Comparison of ENCODE assay signal across 8 cellular contexts in the genomic region with DNA sequence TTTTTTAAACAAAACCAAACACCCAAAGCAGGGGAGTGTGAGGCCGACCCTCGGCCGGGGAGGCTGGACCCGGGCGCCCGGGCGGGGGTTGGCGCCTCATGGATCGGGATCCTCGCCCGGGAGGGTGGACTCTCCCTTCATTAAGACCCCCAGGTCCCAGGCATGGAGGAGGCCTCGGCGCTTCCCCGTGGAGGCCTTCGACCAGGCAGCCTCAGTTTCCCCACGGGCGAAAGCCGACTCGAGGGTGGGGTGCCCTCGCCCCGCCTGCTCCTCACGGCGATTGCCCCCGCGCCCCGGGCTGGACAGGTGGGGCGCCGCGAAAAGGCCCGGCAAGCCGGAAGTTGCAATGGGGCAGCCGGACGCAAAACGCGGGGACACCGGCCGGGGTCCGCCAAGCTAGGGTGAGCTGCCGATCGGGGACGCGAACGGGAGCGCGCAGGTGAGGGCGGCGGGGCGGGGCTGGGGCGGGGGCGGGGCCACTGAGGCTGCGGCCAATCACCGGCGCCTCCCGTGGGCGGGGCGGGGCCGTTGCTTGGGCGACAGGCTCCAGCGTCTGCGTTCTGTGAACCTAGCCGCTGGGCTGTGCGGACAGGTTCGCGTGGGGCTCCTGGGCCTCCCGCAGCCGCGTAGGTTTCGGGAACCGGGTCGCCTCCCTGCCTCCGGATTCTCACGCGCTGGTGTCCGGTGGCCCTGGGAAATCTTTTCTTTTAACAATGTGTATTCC. TPM values are rescaled to one million over a fixed set of nuclear protein-coding genes. Genes with fewer than 3 reads are reported as not detected.
DNase-seq lines count a peak whose midpoint lies in the region; ATAC-seq and TF ChIP-seq lines count a peak whose summit lies in the region.

No MANE protein-coding gene starts in this region.

- ATAC-seq in GM19023 (IDR thresholded peaks at IDR 0.05; ENCODE audit: unreplicated experiment): peak; percentile 82
- ATAC-seq in HG03175 (IDR thresholded peaks at IDR 0.05; ENCODE audit: unreplicated experiment): peak; percentile 87

- peak overlapping the region; percentile 59 for H3K4me3 ChIP-seq in kidney epithelial cell (ENCODE audit: low read depth, low read length)

- H3K27me3 ChIP-seq in kidney epithelial cell (ENCODE audit: control insufficient read depth, insufficient read depth, low read length): no peaks in the 10 kb centered on the region

- peak; percentile 96 for DNase-seq in AG08396 (ENCODE audit: low spot score)
- DNase-seq in NCI-H345 treated with DMSO at 0.1 percent for 48 hours (lab: John Stamatoyannopoulos, UW; ENCODE audit: unreplicated experiment): peak; percentile 88
- peak; percentile 87 for DNase-seq in activated CD4-positive, CD25-positive, alpha-beta regulatory T cell treated with anti-CD3 and anti-CD28 coated beads, Interleukin-2, amount 50 U/mL, for 72 hours
- peak; percentile 88 for DNase-seq in cerebellar cortex (ENCODE audit: low spot score)
- DNase-seq in kidney epithelial cell (ENCODE audit: low read depth): peak; percentile 34
- peak; percentile 82 to 87 for DNase-seq in stimulated activated CD4-positive, alpha-beta T cell treated with anti-CD3 and anti-CD28 coated beads, Interleukin-15, amount 100 ng/mL, for 1 hour (ENCODE audit: low read depth in 1 of 2, low spot score in 1 of 2)

- TF ChIP-seq CTCF in kidney epithelial cell (IDR thresholded peaks at IDR 0.05; ENCODE audit: insufficient read depth, low read length, poor library complexity, severe bottlenecking): no peak

- no peaks in the 10 kb centered on the region for H3K36me3 ChIP-seq in kidney epithelial cell (ENCODE audit: control insufficient read depth, insufficient read depth, low read length)

RNA-seq across cellular contexts. Expression of gene ZNF205, which starts 6.0 kb away (rescaled TPM):
- 25.1 and 27.9 TPM in 2 replicates for total RNA-seq in kidney epithelial cell

RNA-seq across cellular contexts. Expression of gene ZSCAN10, which starts 7.3 kb away (rescaled TPM):
- not detected in 2 replicates for total RNA-seq in kidney epithelial cell

RNA-seq across cellular contexts. Expression of gene ZNF213, which starts 28.5 kb away (rescaled TPM):
- total RNA-seq in kidney epithelial cell: 13.7 and 16.6 TPM in 2 replicates

RNA-seq across cellular contexts. Expression of gene IL32, which starts 40.9 kb away (rescaled TPM):
- total RNA-seq in kidney epithelial cell: 621 and 682 TPM in 2 replicates

Comparison
In these comparisons a context has a peak if more than half of its experiments do, and no peak if none do; other contexts are left out.
1. Peak in every context shown above with its lines: DNase-seq, ATAC-seq and H3K4me3 ChIP-seq.
2. DNase-seq: peak in every context shown above with its lines; median percentile 96 in AG08396; 88 in NCI-H345 treated with DMSO at 0.1 percent for 48 hours; 88 in cerebellar cortex; 87 in activated CD4-positive, CD25-positive, alpha-beta regulatory T cell treated with anti-CD3 and anti-CD28 coated beads, Interleukin-2, amount 50 U/mL, for 72 hours; 84 in stimulated activated CD4-positive, alpha-beta T cell treated with anti-CD3 and anti-CD28 coated beads, Interleukin-15, amount 100 ng/mL, for 1 hour; 34 in kidney epithelial cell.